Comparison of ENCODE assay signal across 10 cellular contexts in the genomic region with DNA sequence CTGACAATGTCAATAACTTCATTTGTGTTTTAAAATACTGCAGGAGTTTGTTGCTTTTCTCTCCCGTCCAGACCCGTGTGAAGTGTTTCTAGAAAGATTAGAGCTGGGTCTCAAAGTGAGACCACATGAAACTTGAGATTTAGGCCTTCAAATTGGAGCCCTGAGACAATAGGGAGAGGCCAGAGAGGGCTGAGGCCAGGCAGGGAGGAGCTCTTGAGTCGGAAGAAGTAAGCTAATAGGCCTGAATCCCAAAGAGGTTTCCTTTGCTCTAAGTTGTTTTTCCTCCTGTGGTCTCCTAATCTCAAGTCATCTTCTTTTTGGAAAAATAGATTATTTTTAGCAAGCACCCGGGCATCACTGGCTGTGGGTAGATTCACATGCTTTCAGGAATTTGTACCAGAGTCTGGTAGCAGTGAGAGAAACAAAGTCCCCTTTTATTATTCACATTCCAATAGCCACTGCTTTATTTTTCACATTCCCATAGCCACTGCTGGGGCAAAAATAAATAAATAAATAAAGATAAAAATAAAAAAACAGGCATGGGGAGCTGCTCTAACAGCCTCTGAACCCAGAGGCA.
DNase-seq lines count a peak whose midpoint lies in the region; ATAC-seq and TF ChIP-seq lines count a peak whose summit lies in the region.
"Had no signal": no experiment of that assay in that cellular context is flagged by ENCODE, and none has a peak within 500 bp of the region (broad histone marks: within the 10 kb centered on the region; RNA-seq: fewer than 3 reads in every experiment).

No MANE protein-coding gene starts in this region.

- peak; percentile 20 for DNase-seq in GM12865 (ENCODE audit: low read depth)
- DNase-seq in NAMALWA (ENCODE audit: low spot score) = peak; percentile 13
- DNase-seq in effector memory CD4-positive, alpha-beta T cell = no peak
- DNase-seq in retina = peak; percentile 21
- no peak for DNase-seq in UCSD-AML1 (lab: John Stamatoyannopoulos, UW; ENCODE audit: unreplicated experiment)
- DNase-seq in SIG-M5 (lab: John Stamatoyannopoulos, UW) = no peak
- DNase-seq: DMS 273 treated with DMSO at 0.1 percent for 48 hours, HCEC 1CT had no signal

- no peak for ATAC-seq in HG03097 (IDR thresholded peaks at IDR 0.05; ENCODE audit: low FRiP score, unreplicated experiment)

- peak overlapping the region; percentile 66 for H3K27ac ChIP-seq in effector memory CD4-positive, alpha-beta T cell (ENCODE audit: insufficient read depth, low read length, poor library complexity, severe bottlenecking)

- no peak for TF ChIP-seq CTCF in GM12865 (IDR thresholded peaks at IDR 0.05; ENCODE audit: insufficient read depth, low read depth, low read length, missing control alignments)

- no peaks in the 10 kb centered on the region for H3K36me3 ChIP-seq in effector memory CD4-positive, alpha-beta T cell (ENCODE audit: control insufficient read depth, insufficient read depth, low read length)
- H3K36me3 ChIP-seq: heart right ventricle had no signal

- H3K4me3 ChIP-seq in GM12865 (ENCODE audit: low read depth, low read length) = no peak overlapping the region
- H3K4me3 ChIP-seq in effector memory CD4-positive, alpha-beta T cell (ENCODE audit: insufficient read depth, low read depth, low read length, poor library complexity, severe bottlenecking) = no peak overlapping the region
- H3K4me3 ChIP-seq: heart right ventricle had no signal

- peaks cover 36% of the 10 kb centered on the region for H3K4me1 ChIP-seq in effector memory CD4-positive, alpha-beta T cell (ENCODE audit: control insufficient read depth, insufficient read depth, low read length, poor library complexity, severe bottlenecking)

- no peaks in the 10 kb centered on the region for H3K27me3 ChIP-seq in effector memory CD4-positive, alpha-beta T cell (replicated peaks; ENCODE audit: control insufficient read depth, insufficient read depth, low read length, poor library complexity, severe bottlenecking)

- no peaks in the 10 kb centered on the region for H3K9me3 ChIP-seq in effector memory CD4-positive, alpha-beta T cell (ENCODE audit: control insufficient read depth, low read length)
- H3K9me3 ChIP-seq: heart right ventricle had no signal

Comparison
In these comparisons a context has a peak if more than half of its experiments do, and no peak if none do; other contexts are left out.
1. DNase-seq: peak in GM12865 (single experiment), NAMALWA (single experiment) and retina (single experiment); none in effector memory CD4-positive, alpha-beta T cell (0 of 3), UCSD-AML1 (single experiment) and SIG-M5 (single experiment).